In the genomic region with DNA sequence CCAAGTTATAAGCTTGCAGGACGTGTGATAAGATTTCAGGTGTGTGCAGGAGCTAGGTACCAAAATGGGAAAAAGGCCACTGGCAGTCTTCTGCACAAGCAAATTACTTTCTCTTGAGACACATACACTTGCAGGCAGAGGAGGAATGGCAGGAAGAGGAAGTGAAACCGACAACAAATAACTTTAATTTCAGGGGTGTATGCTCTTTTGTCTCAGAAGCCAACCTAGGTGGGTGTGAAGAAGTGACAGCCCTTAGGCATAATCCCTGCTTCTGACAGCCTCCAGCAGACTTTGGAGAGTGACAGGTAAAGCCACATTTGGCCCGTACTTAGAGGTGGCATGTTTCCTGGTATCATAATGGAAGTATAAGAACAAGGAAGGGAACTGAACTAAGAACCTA, we compare ENCODE assay signal across 8 cellular contexts.
DNase-seq lines count a peak whose midpoint lies in the region; ATAC-seq lines count a peak whose summit lies in the region.

No MANE protein-coding gene starts in this region.

- peaks cover 49% of the 10 kb centered on the region for H3K4me1 Mint-ChIP-seq in activated CD4-positive, alpha-beta T cell treated with anti-CD3 and anti-CD28 coated beads, Interleukin-2, amount 10 ng/mL, durations not matched to agents 24 days and 14 days
- H3K4me1 Mint-ChIP-seq in T-cell: peaks cover 80 to 95% (median 93%) of the 10 kb centered on the region in 3 donors

- peak; percentile 78 for DNase-seq in activated CD4-positive, alpha-beta T cell treated with anti-CD3 and anti-CD28 coated beads, Interleukin-2, amount 10 ng/mL, durations not matched to agents 24 days and 14 days
- no peak for DNase-seq in activated CD4-positive, alpha-beta T cell treated with anti-CD3 and anti-CD28 coated beads for 4 hours
- peak in 7 of 34 experiments; percentile 9 to 42 (median 22) for DNase-seq in T-cell
- no peak for DNase-seq in stimulated activated naive CD8-positive, alpha-beta T cell treated with anti-CD3 and anti-CD28 coated beads, Interleukin-15, Interleukin-2, amounts not matched to agents 100 U/mL and 50 U/mL, for 24 hours
- DNase-seq in trophoblast cell: no peak
- DNase-seq in NCI-H1092 treated with DMSO at 0.1 percent for 48 hours (lab: John Stamatoyannopoulos, UW): no peak
- DNase-seq in cardiac septum (ENCODE audit: low spot score): no peak

- no peak overlapping the region for H3K4ac ChIP-seq in trophoblast cell (ENCODE audit: low read depth, low read length)

- no peak overlapping the region for H2AFZ ChIP-seq in trophoblast cell (ENCODE audit: insufficient read depth, low read length, poor library complexity)

- CTCF ChIA-PET in T-cell (lab: Charles Lee): interaction anchor here (0.6 to 1.2 kb wide), 2 partner anchors 31 to 158 kb away, joined by 3 to 5 read pairs; no protein-coding TSS in a partner anchor

- ATAC-seq in HG03025 (IDR thresholded peaks at IDR 0.05; ENCODE audit: low FRiP score, unreplicated experiment) (peak; percentile 100), T-cell (replicated peaks in 1 of 4) (peak; percentile 81 to 87 (median 85))
- ATAC-seq in stimulated activated naive CD8-positive, alpha-beta T cell treated with anti-CD3 and anti-CD28 coated beads, Interleukin-15, Interleukin-2, amounts not matched to agents 100 U/mL and 50 U/mL, for 24 hours: peak; percentile 52

- H3K36me3 ChIP-seq in trophoblast cell (ENCODE audit: control insufficient read depth in 1 of 2, insufficient read depth in 2 of 2, low read length in 2 of 2): no peaks in the 10 kb centered on the region

- H3K27me3 Mint-ChIP-seq in activated CD4-positive, alpha-beta T cell treated with anti-CD3 and anti-CD28 coated beads, Interleukin-2, amount 10 ng/mL, durations not matched to agents 24 days and 14 days: no peaks in the 10 kb centered on the region
- no peaks in the 10 kb centered on the region for H3K27me3 Mint-ChIP-seq in T-cell

- H3K18ac ChIP-seq in trophoblast cell (ENCODE audit: low read length): no peak overlapping the region

- no peak overlapping the region for H4K8ac ChIP-seq in trophoblast cell (ENCODE audit: low read depth, low read length)

- no peak overlapping the region for H2BK120ac ChIP-seq in trophoblast cell (ENCODE audit: insufficient read depth, low read length, poor library complexity)

- peaks cover 60% of the 10 kb centered on the region for H3K36me3 Mint-ChIP-seq in activated CD4-positive, alpha-beta T cell treated with anti-CD3 and anti-CD28 coated beads, Interleukin-2, amount 10 ng/mL, durations not matched to agents 24 days and 14 days (ENCODE audit: low read depth)
- H3K36me3 Mint-ChIP-seq in T-cell: peaks cover 63% of the 10 kb centered on the region

- no peak overlapping the region for H4K91ac ChIP-seq in trophoblast cell (ENCODE audit: low read depth, low read length)

- no peak overlapping the region for H3K4me2 ChIP-seq in trophoblast cell (ENCODE audit: low read length)

- H3K9ac ChIP-seq in trophoblast cell (ENCODE audit: low read length): no peak overlapping the region

- peaks cover 3% of the 10 kb centered on the region for H3K9me3 Mint-ChIP-seq in activated CD4-positive, alpha-beta T cell treated with anti-CD3 and anti-CD28 coated beads, Interleukin-2, amount 10 ng/mL, durations not matched to agents 24 days and 14 days
- H3K9me3 Mint-ChIP-seq in T-cell: peaks cover 0 to 3% (median 0%) of the 10 kb centered on the region in 3 donors

- peak overlapping the region; percentile 68 for H3K27ac Mint-ChIP-seq in activated CD4-positive, alpha-beta T cell treated with anti-CD3 and anti-CD28 coated beads, Interleukin-2, amount 10 ng/mL, durations not matched to agents 24 days and 14 days
- H3K27ac Mint-ChIP-seq in T-cell: peak overlapping the region; percentile 96

- no peaks in the 10 kb centered on the region for H3K4me1 ChIP-seq in trophoblast cell (ENCODE audit: control insufficient read depth in 1 of 2, insufficient read depth in 2 of 2, low read length in 2 of 2)

- no peak overlapping the region for H3K27ac ChIP-seq in trophoblast cell (ENCODE audit: low read depth, low read length)

- POLR2A ChIA-PET in T-cell (lab: Charles Lee): interaction anchor here in 1 of 2 donors (1.0 kb wide), 1 partner anchor 27 kb away, joined by 9 read pairs; no protein-coding TSS in a partner anchor

- peak overlapping the region; percentile 62 for H3K4me3 Mint-ChIP-seq in activated CD4-positive, alpha-beta T cell treated with anti-CD3 and anti-CD28 coated beads, Interleukin-2, amount 10 ng/mL, durations not matched to agents 24 days and 14 days
- peak overlapping the region; percentile 60 to 70 (median 66) for H3K4me3 Mint-ChIP-seq in T-cell

- no peak overlapping the region for H3K23ac ChIP-seq in trophoblast cell (ENCODE audit: low read length)

- no peak overlapping the region for H2BK12ac ChIP-seq in trophoblast cell (ENCODE audit: low read length)

- H3K79me2 ChIP-seq in trophoblast cell (ENCODE audit: control insufficient read depth, insufficient read depth, low read length, poor library complexity): no peaks in the 10 kb centered on the region

- no peak overlapping the region for H3K4me3 ChIP-seq in trophoblast cell (ENCODE audit: low read depth, low read length)

- no peak overlapping the region for H3K14ac ChIP-seq in trophoblast cell (ENCODE audit: low read length)

- no peak overlapping the region for H4K12ac ChIP-seq in trophoblast cell (ENCODE audit: low read depth, low read length)

- H3K9me3 ChIP-seq in trophoblast cell (ENCODE audit: insufficient read depth, low read depth, low read length): no peaks in the 10 kb centered on the region

- no peaks in the 10 kb centered on the region for H3K27me3 ChIP-seq in trophoblast cell (ENCODE audit: insufficient read depth, low read length)

- no peaks in the 10 kb centered on the region for H3K79me1 ChIP-seq in trophoblast cell (ENCODE audit: low read length)

- H2BK5ac ChIP-seq in trophoblast cell (ENCODE audit: low read depth, low read length, poor library complexity): no peak overlapping the region

- H2AK5ac ChIP-seq in trophoblast cell (ENCODE audit: low read length): no peak overlapping the region

- intact Hi-C loops in activated CD4-positive, alpha-beta T cell treated with anti-CD3 and anti-CD28 coated beads, Interleukin-2, amount 10 ng/mL, durations not matched to agents 24 days and 14 days (cut with micrococcal nuclease): no loop called here
- intact Hi-C loops in cardiac septum (cut with DNase I): no loop called here

- WGBS in trophoblast cell (ENCODE audit: extremely low coverage, insufficient coverage, insufficient read length): no CpG with 5 or more reads among the region's 3 CpGs
